Comparison of ENCODE assay signal across 9 cellular contexts in genomic region chr7:127254163-127254684, GRCh38. TPM values are rescaled to one million over a fixed set of nuclear protein-coding genes. Genes with fewer than 3 reads are reported as not detected.
A peak's percentile ranks its signal among the peaks of the same experiment; 100 is the strongest.
DNase-seq lines count a peak whose midpoint lies in the region; ATAC-seq and TF ChIP-seq lines count a peak whose summit lies in the region.
"Had no signal": no experiment of that assay in that cellular context is flagged by ENCODE, and none has a peak within 500 bp of the region (broad histone marks: within the 10 kb centered on the region; RNA-seq: fewer than 3 reads in every experiment).

No MANE protein-coding gene starts in this region.

- POLR2A ChIA-PET in activated CD8-positive, alpha-beta T cell treated with anti-CD3 and anti-CD28 coated beads, Interleukin-2, amount 10 ng/mL, durations not matched to agents 7 days and 5 days (lab: Charles Lee) = no interaction called here

- H3K4me1 ChIP-seq in heart left ventricle (peaks cover 0 to 32% (median 20%) of the 10 kb centered on the region in 12 donors), lower lobe of right lung (peaks cover 27% of the 10 kb centered on the region), prostate gland (replicated peaks) (peaks cover 4% of the 10 kb centered on the region)

- H3K27ac ChIP-seq in heart left ventricle (no peak overlapping the region), lower lobe of right lung (no peak overlapping the region), prostate gland (no peak overlapping the region)
- H3K27ac ChIP-seq: brain microvascular endothelial cell had no signal

- no peak overlapping the region for H3K27ac Mint-ChIP-seq in activated CD8-positive, alpha-beta T cell treated with anti-CD3 and anti-CD28 coated beads, Interleukin-2, amount 10 ng/mL, durations not matched to agents 7 days and 5 days
- H3K27ac Mint-ChIP-seq in type B pancreatic cell = no peak overlapping the region

- DNase-seq in heart left ventricle (no peak), left cardiac atrium (no peak), lower lobe of right lung (no peak), type B pancreatic cell (ENCODE audit: extremely low spot score, unreplicated experiment) (no peak), prostate gland (ENCODE audit: low spot score) (no peak)
- no peak for DNase-seq in activated CD8-positive, alpha-beta T cell treated with anti-CD3 and anti-CD28 coated beads, Interleukin-2, amount 10 ng/mL, durations not matched to agents 7 days and 5 days
- DNase-seq in stimulated activated naive CD4-positive, alpha-beta T cell treated with Interleukin-2 at 50 U/mL for 16 hours (lab: John Stamatoyannopoulos, UW) = no peak
- DNase-seq in effector CD8-positive, alpha-beta T cell (lab: John Stamatoyannopoulos, UW) = no peak

- peaks cover 11% of the 10 kb centered on the region for H3K4me1 Mint-ChIP-seq in activated CD8-positive, alpha-beta T cell treated with anti-CD3 and anti-CD28 coated beads, Interleukin-2, amount 10 ng/mL, durations not matched to agents 7 days and 5 days (ENCODE audit: low read depth)
- peaks cover 5% of the 10 kb centered on the region for H3K4me1 Mint-ChIP-seq in type B pancreatic cell (ENCODE audit: unreplicated experiment)

- H3K27me3 Mint-ChIP-seq in activated CD8-positive, alpha-beta T cell treated with anti-CD3 and anti-CD28 coated beads, Interleukin-2, amount 10 ng/mL, durations not matched to agents 7 days and 5 days (ENCODE audit: low read depth) = peaks cover 68% of the 10 kb centered on the region
- peaks cover 85% of the 10 kb centered on the region for H3K27me3 Mint-ChIP-seq in type B pancreatic cell

- intact Hi-C loops in heart left ventricle (cut with DNase I) = loop anchor here in 5 of 10 donors (5.0 to 10.0 kb wide), 5 partner anchors 147 to 452 kb away; no protein-coding TSS in a partner anchor
- intact Hi-C loops in left cardiac atrium (cut with DNase I) = no loop called here
- intact Hi-C loops in lower lobe of right lung (cut with DNase I) = no loop called here
- intact Hi-C loops in prostate gland (cut with DNase I) = no loop called here

- H3K27me3 ChIP-seq in heart left ventricle (peaks cover 13 to 80% (median 39%) of the 10 kb centered on the region in 9 donors), lower lobe of right lung (ENCODE audit: low read depth) (peaks cover 73% of the 10 kb centered on the region), prostate gland (replicated peaks; ENCODE audit: insufficient read depth) (no peaks in the 10 kb centered on the region)

- H3K4me3 Mint-ChIP-seq in activated CD8-positive, alpha-beta T cell treated with anti-CD3 and anti-CD28 coated beads, Interleukin-2, amount 10 ng/mL, durations not matched to agents 7 days and 5 days = peak overlapping the region; percentile 78
- peak overlapping the region; percentile 90 for H3K4me3 Mint-ChIP-seq in type B pancreatic cell

- ATAC-seq in heart left ventricle (no peak), left cardiac atrium (no peak), lower lobe of right lung (no peak)
- no peak for ATAC-seq in activated CD8-positive, alpha-beta T cell treated with anti-CD3 and anti-CD28 coated beads, Interleukin-2, amount 10 ng/mL, durations not matched to agents 7 days and 5 days

- CTCF ChIA-PET in activated CD8-positive, alpha-beta T cell treated with anti-CD3 and anti-CD28 coated beads, Interleukin-2, amount 10 ng/mL, durations not matched to agents 7 days and 5 days (lab: Charles Lee) = interaction anchor here (1.2 to 1.8 kb wide), 5 partner anchors 91 to 453 kb away, joined by 3 to 4 read pairs (median 3); no protein-coding TSS in a partner anchor

- H3K9me3 ChIP-seq in heart left ventricle = no peaks in the 10 kb centered on the region
- H3K9me3 ChIP-seq in lower lobe of right lung = no peaks in the 10 kb centered on the region
- no peaks in the 10 kb centered on the region for H3K9me3 ChIP-seq in prostate gland

- peak overlapping the region in 7 of 12 donors; percentile 50 to 78 (median 64) for H3K4me3 ChIP-seq in heart left ventricle
- H3K4me3 ChIP-seq in lower lobe of right lung = peak overlapping the region; percentile 77
- peak overlapping the region in 1 of 2 donors; percentile 54 for H3K4me3 ChIP-seq in prostate gland

- H3K9me3 Mint-ChIP-seq in activated CD8-positive, alpha-beta T cell treated with anti-CD3 and anti-CD28 coated beads, Interleukin-2, amount 10 ng/mL, durations not matched to agents 7 days and 5 days (ENCODE audit: insufficient read depth) = no peaks in the 10 kb centered on the region
- no peaks in the 10 kb centered on the region for H3K9me3 Mint-ChIP-seq in type B pancreatic cell

- WGBS in heart left ventricle, 4 donors = 16 to 27% (median 20%) methylated on average over 11 of the region's 11 CpGs
- 13% methylated on average over 11 of the region's 11 CpGs for WGBS in prostate gland

- TF ChIP-seq CTCF in heart left ventricle (IDR thresholded peaks at IDR 0.05) (peak in 2 of 12 donors; percentile 6 to 10), lower lobe of right lung (IDR thresholded peaks at IDR 0.05) (no peak), type B pancreatic cell (conservative IDR thresholded peaks at IDR 0.05) (peak; percentile 2), prostate gland (IDR thresholded peaks at IDR 0.05) (no peak)

- H3K36me3 ChIP-seq in heart left ventricle (no peaks in the 10 kb centered on the region), lower lobe of right lung (no peaks in the 10 kb centered on the region), prostate gland (no peaks in the 10 kb centered on the region)
- H3K36me3 ChIP-seq: brain microvascular endothelial cell had no signal

- TF ChIP-seq POLR2A in heart left ventricle (IDR thresholded peaks at IDR 0.05) (no peak), prostate gland (IDR thresholded peaks at IDR 0.05) (no peak)

- H3K36me3 Mint-ChIP-seq in activated CD8-positive, alpha-beta T cell treated with anti-CD3 and anti-CD28 coated beads, Interleukin-2, amount 10 ng/mL, durations not matched to agents 7 days and 5 days (ENCODE audit: low read depth) = no peaks in the 10 kb centered on the region
- no peaks in the 10 kb centered on the region for H3K36me3 Mint-ChIP-seq in type B pancreatic cell

RNA-seq across cellular contexts. Expression of gene GRM8, which starts 1.5 kb away (rescaled TPM):
- total RNA-seq in heart left ventricle (under 1 TPM in 4 of 9 donors, not detected in 5; 0.21 to 0.75 (median 0.49) TPM), left cardiac atrium (under 1 TPM in 1 of 2 donors, not detected in 1; 0.18 TPM), lower lobe of right lung (not detected), type B pancreatic cell (ENCODE audit: low replicate concordance) (3.4 and 8.1 TPM in 2 replicates), prostate gland (1 to 10 TPM; 1.3 to 3.7 TPM)
- polyA plus RNA-seq in heart left ventricle = under 1 TPM; 0.24 to 0.30 TPM
- not detected for total RNA-seq in activated CD8-positive, alpha-beta T cell treated with anti-CD3 and anti-CD28 coated beads, Interleukin-2, amount 10 ng/mL, durations not matched to agents 7 days and 5 days
